In genomic region chr1:226883630-226884029, GRCh38 we compare ENCODE assay signal across 11 cellular contexts. TPM values are rescaled to one million over a fixed set of nuclear protein-coding genes. Genes with fewer than 3 reads are reported as not detected.
DNase-seq lines count a peak whose midpoint lies in the region; ATAC-seq and TF ChIP-seq lines count a peak whose summit lies in the region.
"Had no signal": no experiment of that assay in that cellular context is flagged by ENCODE, and none has a peak within 500 bp of the region (broad histone marks: within the 10 kb centered on the region; RNA-seq: fewer than 3 reads in every experiment).

No MANE protein-coding gene starts in this region.

- TF ChIP-seq POLR2A in esophagus squamous epithelium (IDR thresholded peaks at IDR 0.05) = no peak

- TF ChIP-seq CTCF in left ventricle myocardium inferior (IDR thresholded peaks at IDR 0.05; ENCODE audit: borderline replicate concordance) = no peak
- TF ChIP-seq CTCF in VCaP (conservative IDR thresholded peaks at IDR 0.05) = no peak
- no peak for TF ChIP-seq CTCF in esophagus squamous epithelium (IDR thresholded peaks at IDR 0.05)

- H3K36me3 ChIP-seq in left ventricle myocardium inferior = peaks cover 35% of the 10 kb centered on the region
- peaks cover 6 to 60% (median 11%) of the 10 kb centered on the region in 3 donors for H3K36me3 ChIP-seq in esophagus squamous epithelium

- no peak overlapping the region for H3K4me3 ChIP-seq in left ventricle myocardium inferior
- H3K4me3 ChIP-seq in esophagus squamous epithelium = no peak overlapping the region

- DNase-seq in left ventricle myocardium inferior = no peak
- DNase-seq in Right ventricle myocardium superior = no peak
- no peak for DNase-seq in esophagus squamous epithelium (lab: John Stamatoyannopoulos, UW)
- DNase-seq in NOMO-1 treated with dmso at 0.1 percent for 144 hours (lab: John Stamatoyannopoulos, UW; ENCODE audit: unreplicated experiment) = no peak
- DNase-seq in SW 1271 (lab: John Stamatoyannopoulos, UW) = no peak
- DNase-seq: gastrocnemius medialis, NCI-H1694, occipital lobe had no signal

- intact Hi-C loops in left ventricle myocardium inferior (cut with micrococcal nuclease) (no loop called here), Right ventricle myocardium superior (cut with DNase I) (no loop called here), esophagus squamous epithelium (cut with DNase I) (no loop called here)

- H3K27ac ChIP-seq in left ventricle myocardium inferior (replicated peaks) = peak overlapping the region; percentile 75
- H3K27ac ChIP-seq in VCaP = peak overlapping the region; percentile 96
- peak overlapping the region; percentile 25 to 74 (median 62) for H3K27ac ChIP-seq in esophagus squamous epithelium

- WGBS in esophagus squamous epithelium, 2 donors = 96% methylated on average over 5 to 10 of the region's 16 CpGs

- H3K4me1 ChIP-seq in left ventricle myocardium inferior (peaks cover 54% of the 10 kb centered on the region), esophagus squamous epithelium (peaks cover 16 to 49% (median 27%) of the 10 kb centered on the region in 3 donors)

- H3K9me3 ChIP-seq in left ventricle myocardium inferior (replicated peaks) (no peaks in the 10 kb centered on the region), esophagus squamous epithelium (no peaks in the 10 kb centered on the region)
- H3K9me3 ChIP-seq: gastrocnemius medialis had no signal

- no peaks in the 10 kb centered on the region for H3K27me3 ChIP-seq in left ventricle myocardium inferior (ENCODE audit: low read depth)
- H3K27me3 ChIP-seq in esophagus squamous epithelium = no peaks in the 10 kb centered on the region
- H3K27me3 ChIP-seq: gastrocnemius medialis had no signal

- ATAC-seq in Right ventricle myocardium superior (ENCODE audit: poor library complexity) = no peak
- no peak for ATAC-seq in GM21381 (IDR thresholded peaks at IDR 0.05; ENCODE audit: unreplicated experiment)
- ATAC-seq in GM18909 (IDR thresholded peaks at IDR 0.05; ENCODE audit: poor library complexity, unreplicated experiment) = no peak
- ATAC-seq: gastrocnemius medialis had no signal

RNA-seq across cellular contexts. Expression of gene PSEN2, which starts 13.2 kb away (rescaled TPM):
- total RNA-seq in left ventricle myocardium inferior = 16.6 TPM
- total RNA-seq in Right ventricle myocardium superior = 19.8 TPM
- 10 to 100 TPM in 3 of 4 donors, 1 to 10 TPM in 1; 8.3 to 23.5 (median 17.8) TPM for total RNA-seq in esophagus squamous epithelium

RNA-seq across cellular contexts. Expression of gene COQ8A, which starts 56.5 kb away (rescaled TPM):
- total RNA-seq in left ventricle myocardium inferior = 357 TPM
- total RNA-seq in Right ventricle myocardium superior = 393 TPM
- 10 to 100 TPM in 3 of 4 donors, 1 to 10 TPM in 1; 9.3 to 37.8 (median 16.9) TPM for total RNA-seq in esophagus squamous epithelium
